Comparison of ENCODE assay signal across 8 cellular contexts in the genomic region with DNA sequence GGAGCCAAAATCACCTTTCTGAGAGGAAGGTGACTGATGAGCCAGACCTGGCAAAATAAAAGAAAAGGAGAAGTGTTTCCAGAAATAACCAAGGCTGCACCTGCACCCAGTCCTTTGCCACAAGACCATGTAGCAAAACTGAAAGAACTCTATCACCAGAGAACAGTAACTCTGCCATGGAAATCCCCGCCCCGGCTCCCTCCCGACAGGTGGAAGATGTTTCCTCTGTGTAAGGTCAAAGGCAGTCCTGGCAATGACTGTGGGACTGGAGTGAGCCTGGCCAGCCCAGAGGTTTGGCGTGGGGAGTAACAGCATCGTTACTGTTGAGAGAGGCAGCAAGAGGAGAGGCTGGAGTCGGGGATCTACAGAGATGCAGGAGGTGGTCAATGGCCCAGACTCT.
DNase-seq lines count a peak whose midpoint lies in the region; ATAC-seq lines count a peak whose summit lies in the region.

No MANE protein-coding gene starts in this region.

- ATAC-seq in GM18508 (IDR thresholded peaks at IDR 0.05; ENCODE audit: insufficient read depth, unreplicated experiment) (peak; percentile 81), GM21381 (IDR thresholded peaks at IDR 0.05; ENCODE audit: unreplicated experiment) (peak; percentile 73), HG03439 (IDR thresholded peaks at IDR 0.05; ENCODE audit: unreplicated experiment) (peak; percentile 65)

- peak; percentile 33 for DNase-seq in left kidney (ENCODE audit: low read depth, low spot score)
- no peak for DNase-seq in NCI-H446 (lab: John Stamatoyannopoulos, UW)
- no peak for DNase-seq in HPDE6-E6E7 (ENCODE audit: extremely low spot score)
- DNase-seq in glomerular visceral epithelial cell (ENCODE audit: extremely low spot score): no peak
- DNase-seq in GF-D8 (lab: John Stamatoyannopoulos, UW): no peak
